ENCODE assay signal across 8 cellular contexts in genomic region chr6:26383624-26384417, GRCh38. TPM values are rescaled to one million over a fixed set of nuclear protein-coding genes. Genes with fewer than 3 reads are reported as not detected.
DNase-seq lines count a peak whose midpoint lies in the region; ATAC-seq and TF ChIP-seq lines count a peak whose summit lies in the region.

No MANE protein-coding gene starts in this region.

- peak overlapping the region; percentile 73 for H3K27ac ChIP-seq in neutrophil

- H3K36me3 Mint-ChIP-seq in activated CD4-positive, alpha-beta memory T cell treated with anti-CD3 and anti-CD28 coated beads for 36 hours, result peaks cover 14% of the 10 kb centered on the region

- in situ Hi-C loops in KBM-7 (cut with MboI; ENCODE audit: low pct_unique_long_range_greater_than_20kb, low sequenced_read_pairs), result no loop called here

- H3K27me3 ChIP-seq in neutrophil, result no peaks in the 10 kb centered on the region

- H3K9me3 ChIP-seq in neutrophil, result no peaks in the 10 kb centered on the region

- CTCF ChIA-PET in activated CD4-positive, alpha-beta memory T cell treated with anti-CD3 and anti-CD28 coated beads for 36 hours (lab: Charles Lee), result interaction anchor here (1.3 kb wide), 1 partner anchor 36 kb away, joined by 3 read pairs; no protein-coding TSS in a partner anchor

- POLR2A ChIA-PET in activated CD4-positive, alpha-beta memory T cell treated with anti-CD3 and anti-CD28 coated beads for 36 hours (lab: Charles Lee), result interaction anchor here (1.0 kb wide), 1 partner anchor 154 kb away, joined by 3 read pairs; no protein-coding TSS in a partner anchor

- no peak for TF ChIP-seq CTCF in neutrophil (IDR thresholded peaks at IDR 0.05)

- H3K4me1 Mint-ChIP-seq in activated CD4-positive, alpha-beta memory T cell treated with anti-CD3 and anti-CD28 coated beads for 36 hours (ENCODE audit: low read depth), result peaks cover 24% of the 10 kb centered on the region

- peak overlapping the region; percentile 94 for H3K27ac Mint-ChIP-seq in activated CD4-positive, alpha-beta memory T cell treated with anti-CD3 and anti-CD28 coated beads for 36 hours

- H3K4me3 ChIP-seq in neutrophil (ENCODE audit: low read depth in 1 of 2, low read length in 1 of 2), result peak overlapping the region; percentile 61 to 79

- H3K9me3 Mint-ChIP-seq in activated CD4-positive, alpha-beta memory T cell treated with anti-CD3 and anti-CD28 coated beads for 36 hours, result no peaks in the 10 kb centered on the region

- no peaks in the 10 kb centered on the region for H3K36me3 ChIP-seq in neutrophil

- H3K4me3 Mint-ChIP-seq in activated CD4-positive, alpha-beta memory T cell treated with anti-CD3 and anti-CD28 coated beads for 36 hours, result peak overlapping the region; percentile 100

- H3K4me1 ChIP-seq in neutrophil (ENCODE audit: control insufficient read depth in 1 of 2, insufficient read depth in 1 of 2, low read depth in 1 of 2, low read length in 1 of 2), result peaks cover 7 to 9% of the 10 kb centered on the region in 2 experiments

- no peaks in the 10 kb centered on the region for H3K27me3 Mint-ChIP-seq in activated CD4-positive, alpha-beta memory T cell treated with anti-CD3 and anti-CD28 coated beads for 36 hours

- intact Hi-C loops in activated CD4-positive, alpha-beta memory T cell treated with anti-CD3 and anti-CD28 coated beads for 36 hours (cut with micrococcal nuclease), result loop anchor here (1.0 to 2.0 kb wide), 2 partner anchors 19 to 89 kb away; partner anchors contain the start of gene BTN3A2

- no peak for ATAC-seq in HG02763 (IDR thresholded peaks at IDR 0.05; ENCODE audit: unreplicated experiment)

- peak; percentile 9 for DNase-seq in NCI-H1105 treated with DMSO at 0.1 percent for 48 hours (lab: John Stamatoyannopoulos, UW)
- DNase-seq in NCI-H1105 (lab: John Stamatoyannopoulos, UW), result no peak
- peak; percentile 45 for DNase-seq in KBM-7
- DNase-seq in activated CD4-positive, alpha-beta memory T cell treated with anti-CD3 and anti-CD28 coated beads for 36 hours, result peak; percentile 50
- DNase-seq in fibroblast of peridontal ligament (ENCODE audit: extremely low read depth), result peak; percentile 68
- no peak for DNase-seq in central memory CD4-positive, alpha-beta T cell

RNA-seq across cellular contexts. Expression of gene BTN2A2, which starts 0.9 kb away (rescaled TPM):
- total RNA-seq in activated CD4-positive, alpha-beta memory T cell treated with anti-CD3 and anti-CD28 coated beads for 36 hours, result 10 to 100 TPM; 22.3 to 25.8 TPM

RNA-seq across cellular contexts. Expression of gene BTN3A1, which starts 18.3 kb away (rescaled TPM):
- total RNA-seq in activated CD4-positive, alpha-beta memory T cell treated with anti-CD3 and anti-CD28 coated beads for 36 hours, result 10 to 100 TPM; 36.5 to 39.0 TPM

RNA-seq across cellular contexts. Expression of gene BTN3A2, which starts 18.8 kb away (rescaled TPM):
- total RNA-seq in activated CD4-positive, alpha-beta memory T cell treated with anti-CD3 and anti-CD28 coated beads for 36 hours, result 10 to 100 TPM; 59.5 to 64.8 TPM

RNA-seq across cellular contexts. Expression of gene BTN3A3, which starts 56.5 kb away (rescaled TPM):
- total RNA-seq in activated CD4-positive, alpha-beta memory T cell treated with anti-CD3 and anti-CD28 coated beads for 36 hours, result 10 to 100 TPM; 31.3 to 36.0 TPM

Comparison
In these comparisons a context has a peak if more than half of its experiments do, and no peak if none do; other contexts are left out.
1. DNase-seq: peak in NCI-H1105 treated with DMSO at 0.1 percent for 48 hours (single experiment), KBM-7 (single experiment), activated CD4-positive, alpha-beta memory T cell treated with anti-CD3 and anti-CD28 coated beads for 36 hours (single experiment) and fibroblast of peridontal ligament (single experiment); none in NCI-H1105 (single experiment) and central memory CD4-positive, alpha-beta T cell (single experiment).